In genomic region chr12:5586201-5586600, GRCh38 we compare ENCODE assay signal across 16 cellular contexts.
DNase-seq lines count a peak whose midpoint lies in the region; ATAC-seq and TF ChIP-seq lines count a peak whose summit lies in the region.
"Had no signal": no experiment of that assay in that cellular context is flagged by ENCODE, and none has a peak within 500 bp of the region (broad histone marks: within the 10 kb centered on the region; RNA-seq: fewer than 3 reads in every experiment).

No MANE protein-coding gene starts in this region.

- intact Hi-C loops in PC-3 (cut with micrococcal nuclease) (no loop called here), testis (cut with DNase I; ENCODE audit: low total_unique reads) (no loop called here)

- no peaks in the 10 kb centered on the region for H3K9me3 ChIP-seq in PC-3 (ENCODE audit: low read length)
- H3K9me3 ChIP-seq in testis: no peaks in the 10 kb centered on the region
- H3K9me3 ChIP-seq: ovary had no signal

- H4K20me1 ChIP-seq in PC-3 (ENCODE audit: low read length): no peaks in the 10 kb centered on the region

- POLR2A ChIA-PET in PC-3 (lab: Charles Lee; ENCODE audit: unreplicated experiment): no interaction called here

- H3K36me3 ChIP-seq in PC-3 (ENCODE audit: low read depth, low read length) (no peaks in the 10 kb centered on the region), testis (ENCODE audit: low read depth, missing control alignments) (no peaks in the 10 kb centered on the region)
- H3K36me3 ChIP-seq: ovary had no signal

- peaks cover 22% of the 10 kb centered on the region for H3K4me1 Mint-ChIP-seq in osteocyte (ENCODE audit: unreplicated experiment)

- ATAC-seq in PC-3 (no peak), GM18498 (IDR thresholded peaks at IDR 0.05; ENCODE audit: unreplicated experiment) (no peak)

- no peak overlapping the region for H2AFZ ChIP-seq in PC-3 (ENCODE audit: low read length)

- TF ChIP-seq POLR2A in testis (IDR thresholded peaks at IDR 0.05): no peak

- peaks cover 5% of the 10 kb centered on the region for H3K9me3 Mint-ChIP-seq in osteocyte (ENCODE audit: unreplicated experiment)

- BruUV-seq in PC-3 (replicated peaks; lab: Mats Ljungman, UMichigan): no TSS peak

- H3K4me3 Mint-ChIP-seq in osteocyte (ENCODE audit: unreplicated experiment): no peak overlapping the region

- peak; percentile 37 for DNase-seq in ELF-1 (ENCODE audit: low read depth, low spot score)
- DNase-seq in PC-3: peak; percentile 15
- peak; percentile 10 for DNase-seq in epithelial cell of prostate (ENCODE audit: low read depth, low spot score)
- DNase-seq in osteocyte (ENCODE audit: extremely low spot score, unreplicated experiment): no peak
- no peak for DNase-seq in testis
- no peak for DNase-seq in ecto neural progenitor cell (ENCODE audit: low spot score)
- no peak for DNase-seq in KG1 (lab: John Stamatoyannopoulos, UW)
- DNase-seq: activated CD4-positive, alpha-beta T cell treated with anti-CD3 and anti-CD28 coated beads, Interleukin-2, amount 50 U/mL, for 1 hour; activated effector memory CD4-positive, alpha-beta T cell treated with anti-CD3 and anti-CD28 coated beads, Interleukin-2, amount 50 U/mL, for 16 hours; COR-L47; mammary epithelial cell; NCI-H524; ovary; stimulated activated CD4-positive, alpha-beta T cell treated with anti-CD3 and anti-CD28 coated beads, Interleukin-2, amount 100 ng/mL, for 48 hours; stimulated activated naive CD4-positive, alpha-beta T cell had no signal

- CTCF ChIA-PET in PC-3 (lab: Charles Lee): no interaction called here

- no peak overlapping the region for H3K9ac ChIP-seq in PC-3 (ENCODE audit: low read length)

- no peaks in the 10 kb centered on the region for H3F3A ChIP-seq in PC-3 (ENCODE audit: low read length, unreplicated experiment)

- TF ChIP-seq CTCF in PC-3 (conservative IDR thresholded peaks at IDR 0.05; ENCODE audit: low read depth, low read length) (no peak), osteocyte (IDR thresholded peaks at IDR 0.05) (no peak), testis (IDR thresholded peaks at IDR 0.05) (no peak)

- H3K27me3 Mint-ChIP-seq in osteocyte (ENCODE audit: unreplicated experiment): no peaks in the 10 kb centered on the region

- no peaks in the 10 kb centered on the region for H3K9me2 ChIP-seq in PC-3 (replicated peaks; ENCODE audit: low read length)

- no peak overlapping the region for H3K27ac ChIP-seq in PC-3 (ENCODE audit: low read length)
- no peak overlapping the region for H3K27ac ChIP-seq in epithelial cell of prostate
- H3K27ac ChIP-seq in testis: no peak overlapping the region
- H3K27ac ChIP-seq: ovary had no signal

- H3K27me3 ChIP-seq in PC-3 (ENCODE audit: low read length): 0 out of 2 replicates have a peak, but pooled peaks cover 6% of the 10 kb centered on the region
- no peaks in the 10 kb centered on the region for H3K27me3 ChIP-seq in testis
- H3K27me3 ChIP-seq: ovary had no signal

- no peaks in the 10 kb centered on the region for H3K79me2 ChIP-seq in PC-3 (ENCODE audit: low read length)

- peak overlapping the region; percentile 23 for H3K27ac Mint-ChIP-seq in osteocyte (ENCODE audit: unreplicated experiment)

- H3K4me2 ChIP-seq in PC-3 (ENCODE audit: low read length): no peak overlapping the region

- H3K4me1 ChIP-seq in PC-3 (ENCODE audit: insufficient read depth, low read length) (no peaks in the 10 kb centered on the region), testis (peaks cover 10% of the 10 kb centered on the region)

- 81 to 100% methylated on average over 4 of the region's 4 CpGs for WGBS in testis, 2 donors

- H3K4me3 ChIP-seq in PC-3 (ENCODE audit: low read length) (no peak overlapping the region), testis (no peak overlapping the region)
- H3K4me3 ChIP-seq: ovary had no signal

- no peaks in the 10 kb centered on the region for H3K36me3 Mint-ChIP-seq in osteocyte (ENCODE audit: unreplicated experiment)

Comparison
In these comparisons a context has a peak if more than half of its experiments do, and no peak if none do; other contexts are left out.
1. DNase-seq: peak in ELF-1 (single experiment), PC-3 (single experiment) and epithelial cell of prostate (single experiment); none in osteocyte (single experiment), testis (single experiment), ecto neural progenitor cell (single experiment) and KG1 (single experiment).